In the genomic region with DNA sequence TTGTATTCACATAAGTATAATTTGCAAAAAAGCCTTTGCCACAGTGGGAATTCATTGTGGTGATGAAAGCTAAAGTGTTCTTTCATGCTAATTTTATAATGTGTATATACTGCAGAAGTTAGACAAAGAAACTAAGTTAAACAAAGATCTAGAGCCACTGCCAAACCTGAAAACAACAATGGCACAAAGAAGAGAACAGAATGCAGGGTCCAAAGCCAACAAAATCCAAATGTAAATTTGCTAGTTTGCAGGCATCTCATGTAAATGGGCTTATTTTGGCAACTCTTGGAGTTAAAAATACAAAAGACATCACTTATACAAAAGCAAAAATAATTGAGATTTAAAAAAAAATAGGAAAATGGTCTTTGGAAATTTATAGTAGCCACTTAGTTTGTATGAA, we compare ENCODE assay signal across 19 cellular contexts.
"Had no signal": no experiment of that assay in that cellular context is flagged by ENCODE, and none has a peak within 500 bp of the region (broad histone marks: within the 10 kb centered on the region; RNA-seq: fewer than 3 reads in every experiment).

No MANE protein-coding gene starts in this region.

- H3K36me3 Mint-ChIP-seq: natural killer cell had no signal

- H3K36me3 ChIP-seq: gastroesophageal sphincter, left lung, right atrium auricular region, tibial nerve, vagina had no signal

- ATAC-seq: body of pancreas; gastroesophageal sphincter; left lung; natural killer cell; stimulated activated memory B cell treated with anti-CD40 and anti-IgM and Interleukin-4, amounts not matched to agents 10 μg/mL and 1 μg/mL and 100 μg/mL, for 72 hours had no signal

- H3K9me3 ChIP-seq: body of pancreas, gastroesophageal sphincter, left lung, right atrium auricular region, tibial nerve, vagina had no signal

- H3K27ac Mint-ChIP-seq: activated CD4-positive, alpha-beta memory T cell treated with anti-CD3 and anti-CD28 coated beads, Interleukin-2, amount 10 ng/mL, durations not matched to agents 7 days and 5 days; activated T-cell treated with anti-CD3 and anti-CD28 coated beads, Interleukin-2, amount 50 U/mL, for 24 hours; dendritic cell treated with granulocyte-macrophage colony-stimulating factor and Interleukin-4, amounts not matched to agents 40 ng/mL and 50 ng/mL, for 4 days; natural killer cell; stimulated activated memory B cell treated with anti-CD40 and anti-IgM and Interleukin-4, amounts not matched to agents 10 μg/mL and 1 μg/mL and 100 μg/mL, for 72 hours; T-helper 1 cell treated with Interleukin-12 subunit alpha and Interleukin-12 subunit beta and Interleukin-4 antibody, amounts not matched to agents 30 μg/mL and 1 μg/mL, for 36 hours had no signal

- H3K9me3 Mint-ChIP-seq: activated CD4-positive, alpha-beta memory T cell treated with anti-CD3 and anti-CD28 coated beads, Interleukin-2, amount 10 ng/mL, durations not matched to agents 7 days and 5 days; activated T-cell treated with anti-CD3 and anti-CD28 coated beads, Interleukin-2, amount 50 U/mL, for 24 hours; dendritic cell treated with granulocyte-macrophage colony-stimulating factor and Interleukin-4, amounts not matched to agents 40 ng/mL and 50 ng/mL, for 4 days; natural killer cell; stimulated activated memory B cell treated with anti-CD40 and anti-IgM and Interleukin-4, amounts not matched to agents 10 μg/mL and 1 μg/mL and 100 μg/mL, for 72 hours; T-helper 1 cell treated with Interleukin-12 subunit alpha and Interleukin-12 subunit beta and Interleukin-4 antibody, amounts not matched to agents 30 μg/mL and 1 μg/mL, for 36 hours had no signal

- H3K4me3 ChIP-seq: body of pancreas, gastroesophageal sphincter, left lung, right atrium auricular region, tibial nerve, vagina had no signal

- DNase-seq: activated CD4-positive, alpha-beta memory T cell treated with anti-CD3 and anti-CD28 coated beads, Interleukin-2, amount 10 ng/mL, durations not matched to agents 7 days and 5 days; activated CD4-positive, alpha-beta T cell treated with anti-CD3 and anti-CD28 coated beads for 4 hours; activated effector memory CD4-positive, alpha-beta T cell treated with Interleukin-2 at 50 U/mL for 16 hours; activated naive CD4-positive, alpha-beta T cell treated with anti-CD3 and anti-CD28 coated beads, Interleukin-2, amount 50 U/mL, for 16 hours; activated T-cell treated with anti-CD3 and anti-CD28 coated beads, Interleukin-2, amount 50 U/mL, for 24 hours; body of pancreas; cerebellar nuclear complex; islet precursor cell; left lung; mammary epithelial cell; natural killer cell; stimulated activated CD4-positive, alpha-beta T cell treated with anti-CD3 and anti-CD28 coated beads, Interleukin-2, amount 100 ng/mL, for 48 hours had no signal

- H3K27me3 ChIP-seq: body of pancreas, gastroesophageal sphincter, left lung, right atrium auricular region, tibial nerve, vagina had no signal

- H3K27me3 Mint-ChIP-seq: activated CD4-positive, alpha-beta memory T cell treated with anti-CD3 and anti-CD28 coated beads, Interleukin-2, amount 10 ng/mL, durations not matched to agents 7 days and 5 days; activated T-cell treated with anti-CD3 and anti-CD28 coated beads, Interleukin-2, amount 50 U/mL, for 24 hours; dendritic cell treated with granulocyte-macrophage colony-stimulating factor and Interleukin-4, amounts not matched to agents 40 ng/mL and 50 ng/mL, for 4 days; stimulated activated memory B cell treated with anti-CD40 and anti-IgM and Interleukin-4, amounts not matched to agents 10 μg/mL and 1 μg/mL and 100 μg/mL, for 72 hours had no signal

- H3K27ac ChIP-seq: body of pancreas, gastroesophageal sphincter, left lung, right atrium auricular region, tibial nerve, vagina had no signal

- H3K4me3 Mint-ChIP-seq: activated CD4-positive, alpha-beta memory T cell treated with anti-CD3 and anti-CD28 coated beads, Interleukin-2, amount 10 ng/mL, durations not matched to agents 7 days and 5 days; activated T-cell treated with anti-CD3 and anti-CD28 coated beads, Interleukin-2, amount 50 U/mL, for 24 hours; dendritic cell treated with granulocyte-macrophage colony-stimulating factor and Interleukin-4, amounts not matched to agents 40 ng/mL and 50 ng/mL, for 4 days; natural killer cell; stimulated activated memory B cell treated with anti-CD40 and anti-IgM and Interleukin-4, amounts not matched to agents 10 μg/mL and 1 μg/mL and 100 μg/mL, for 72 hours; T-helper 1 cell treated with Interleukin-12 subunit alpha and Interleukin-12 subunit beta and Interleukin-4 antibody, amounts not matched to agents 30 μg/mL and 1 μg/mL, for 36 hours had no signal
